Comparison of ENCODE assay signal across 18 cellular contexts in the genomic region with DNA sequence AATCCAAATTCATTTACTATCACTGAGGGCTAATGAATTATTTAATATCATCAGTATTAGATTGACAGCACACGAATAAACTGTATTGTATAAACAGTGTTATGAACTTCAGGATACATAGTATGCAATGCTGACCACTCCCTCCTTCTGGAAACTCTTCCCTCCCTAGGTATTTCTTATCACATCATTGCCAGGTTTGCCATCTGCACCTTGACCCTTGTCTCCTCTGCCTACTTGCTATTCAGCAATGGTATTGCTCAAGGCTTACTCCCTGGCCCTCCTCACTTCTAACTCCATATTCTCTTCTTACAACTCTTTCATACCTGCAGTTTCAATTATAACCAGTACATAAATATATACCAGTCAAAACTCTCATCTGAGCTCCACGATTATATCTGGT. TPM values are rescaled to one million over a fixed set of nuclear protein-coding genes. Genes with fewer than 3 reads are reported as not detected.
"Had no signal": no experiment of that assay in that cellular context is flagged by ENCODE, and none has a peak within 500 bp of the region (broad histone marks: within the 10 kb centered on the region; RNA-seq: fewer than 3 reads in every experiment).

No MANE protein-coding gene starts in this region.

- ATAC-seq: left lobe of liver; naive thymus-derived CD4-positive, alpha-beta T cell; right lobe of liver; stimulated activated memory B cell treated with anti-CD40 and anti-IgM and Interleukin-4, amounts not matched to agents 10 μg/mL and 1 μg/mL and 100 μg/mL, for 72 hours; stimulated activated naive CD8-positive, alpha-beta T cell treated with anti-CD3 and anti-CD28 coated beads, Interleukin-15, Interleukin-2, amounts not matched to agents 100 U/mL and 50 U/mL, for 24 hours had no signal

- DNase-seq: caudate nucleus; cortex of kidney; effector CD4-positive, alpha-beta T cell; naive thymus-derived CD4-positive, alpha-beta T cell; right lobe of liver; stimulated activated CD4-positive, alpha-beta T cell treated with anti-CD3 and anti-CD28 coated beads, Interleukin-12 subunit alpha, Interleukin-12 subunit beta, amount 100 ng/mL, for 4 hours; stimulated activated CD4-positive, alpha-beta T cell treated with anti-CD3 and anti-CD28 coated beads, Interleukin-1b, Interleukin-23, amount 100 ng/mL, for 48 hours; stimulated activated CD4-positive, alpha-beta T cell treated with anti-CD3 and anti-CD28 coated beads, Interleukin-4, amount 100 ng/mL, for 1 hour; stimulated activated naive CD8-positive, alpha-beta T cell treated with anti-CD3 and anti-CD28 coated beads, Interleukin-15, Interleukin-2, amounts not matched to agents 100 U/mL and 50 U/mL, for 24 hours had no signal

- H3K36me3 ChIP-seq: neural progenitor cell, right lobe of liver had no signal

- FAIRE-seq: frontal cortex, keratinocyte, urothelium cell line had no signal

- H3K4me3 ChIP-seq: lung, neural progenitor cell, right lobe of liver, smooth muscle cell had no signal

- H3K9ac ChIP-seq: neural progenitor cell, parathyroid adenoma had no signal

- H3K27ac ChIP-seq: neural progenitor cell, parathyroid adenoma, right lobe of liver had no signal

- H3K4me1 ChIP-seq: neural progenitor cell, right lobe of liver had no signal

- H2AFZ ChIP-seq: neural progenitor cell, parathyroid adenoma had no signal

- H3K27me3 ChIP-seq: neural progenitor cell, right lobe of liver had no signal

- H3K9me3 ChIP-seq: right lobe of liver had no signal

- H3K4me2 ChIP-seq: neural progenitor cell, smooth muscle cell had no signal

RNA-seq across cellular contexts. Expression of a gene that starts 38.9 kb away (rescaled TPM):
- polyA plus RNA-seq: smooth muscle cell had no signal
